Comparison of ENCODE assay signal across 18 cellular contexts in the genomic region with DNA sequence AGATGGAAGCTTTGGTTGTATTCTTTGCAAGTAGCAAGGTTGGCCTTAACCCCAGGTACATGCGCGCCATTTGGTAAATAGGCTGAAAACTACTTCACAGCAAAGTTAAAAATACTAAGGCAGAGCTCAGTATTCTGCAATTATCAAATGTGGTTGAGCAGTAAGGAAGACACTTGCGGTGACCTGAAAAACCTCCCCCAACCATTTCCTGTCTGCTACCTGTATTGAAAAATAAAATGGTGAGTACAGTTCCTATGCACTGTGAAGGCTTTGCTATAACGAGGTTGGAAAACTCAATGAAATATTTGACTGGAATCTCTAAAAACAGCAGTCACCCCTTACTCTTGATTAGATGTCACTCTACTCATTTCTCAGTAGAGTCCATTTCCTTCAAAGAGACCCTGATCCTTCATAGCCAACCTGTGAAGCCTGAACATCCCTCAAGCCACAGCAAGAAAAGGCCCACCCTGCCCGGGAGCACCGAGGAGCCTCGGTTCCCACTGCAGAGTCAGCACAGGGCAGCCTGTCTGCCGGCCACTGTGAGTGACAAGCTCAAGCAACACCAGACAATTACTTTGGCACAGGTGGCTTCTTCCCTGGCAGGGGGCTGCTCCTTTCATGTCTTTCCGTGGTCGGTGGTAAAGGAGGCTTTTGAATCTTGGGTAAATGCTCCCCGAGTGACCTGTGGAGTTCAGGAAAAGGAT. TPM values are rescaled to one million over a fixed set of nuclear protein-coding genes. Genes with fewer than 3 reads are reported as not detected.
DNase-seq lines count a peak whose midpoint lies in the region; ATAC-seq and TF ChIP-seq lines count a peak whose summit lies in the region.
"Had no signal": no experiment of that assay in that cellular context is flagged by ENCODE, and none has a peak within 500 bp of the region (broad histone marks: within the 10 kb centered on the region; RNA-seq: fewer than 3 reads in every experiment).

No MANE protein-coding gene starts in this region.

- H3K9me3 Mint-ChIP-seq in CD4-positive, CD25-positive, alpha-beta regulatory T cell: no peaks in the 10 kb centered on the region
- no peaks in the 10 kb centered on the region for H3K9me3 Mint-ChIP-seq in activated CD4-positive, alpha-beta memory T cell treated with anti-CD3 and anti-CD28 coated beads, Interleukin-2, amount 10 ng/mL, durations not matched to agents 7 days and 5 days
- peaks cover 5% of the 10 kb centered on the region for H3K9me3 Mint-ChIP-seq in glutamatergic neuron (ENCODE audit: unreplicated experiment)
- H3K9me3 Mint-ChIP-seq: nephron had no signal

- H3K4me3 Mint-ChIP-seq in CD4-positive, CD25-positive, alpha-beta regulatory T cell: peak overlapping the region; percentile 75 to 88 (median 82)
- H3K4me3 Mint-ChIP-seq in activated CD4-positive, alpha-beta memory T cell treated with anti-CD3 and anti-CD28 coated beads, Interleukin-2, amount 10 ng/mL, durations not matched to agents 7 days and 5 days: peak overlapping the region; percentile 53
- H3K4me3 Mint-ChIP-seq in glutamatergic neuron (ENCODE audit: unreplicated experiment): peak overlapping the region; percentile 14
- H3K4me3 Mint-ChIP-seq: nephron had no signal

- peak overlapping the region; percentile 45 for H3K4me3 ChIP-seq in CD4-positive, CD25-positive, alpha-beta regulatory T cell (ENCODE audit: low read depth, low read length)
- H3K4me3 ChIP-seq in DND-41 (ENCODE audit: low read depth in 1 of 2, low read length in 2 of 2): no peak overlapping the region
- H3K4me3 ChIP-seq: gastroesophageal sphincter had no signal

- TF ChIP-seq CTCF in DND-41 (IDR thresholded peaks at IDR 0.05; ENCODE audit: borderline replicate concordance, extremely low read depth, low read length, poor library complexity, severe bottlenecking): no peak
- TF ChIP-seq CTCF in glutamatergic neuron (IDR thresholded peaks at IDR 0.05; ENCODE audit: partially characterized antibody, unreplicated experiment): no peak

- H3K27ac ChIP-seq in CD4-positive, CD25-positive, alpha-beta regulatory T cell (ENCODE audit: insufficient read depth, low read length, poor library complexity, severe bottlenecking): peak overlapping the region; percentile 82
- H3K27ac ChIP-seq in DND-41 (ENCODE audit: low read length): no peak overlapping the region
- H3K27ac ChIP-seq: gastroesophageal sphincter had no signal

- no peaks in the 10 kb centered on the region for H3K27me3 ChIP-seq in CD4-positive, CD25-positive, alpha-beta regulatory T cell (ENCODE audit: control insufficient read depth, insufficient read depth, low read length)
- H3K27me3 ChIP-seq in DND-41 (ENCODE audit: insufficient read depth, low read length, poor library complexity): no peaks in the 10 kb centered on the region
- H3K27me3 ChIP-seq: gastroesophageal sphincter had no signal

- no peak overlapping the region for H3K4me2 ChIP-seq in DND-41 (ENCODE audit: insufficient read depth, low read length)

- CTCF ChIA-PET in activated CD4-positive, alpha-beta memory T cell treated with anti-CD3 and anti-CD28 coated beads, Interleukin-2, amount 10 ng/mL, durations not matched to agents 7 days and 5 days (lab: Charles Lee): interaction anchor here (0.6 to 2.7 kb wide), 13 partner anchors 10 to 86 kb away, joined by 3 to 20 read pairs (median 4); a partner anchor contains a TSS

- no peaks in the 10 kb centered on the region for H3K27me3 Mint-ChIP-seq in CD4-positive, CD25-positive, alpha-beta regulatory T cell
- H3K27me3 Mint-ChIP-seq in activated CD4-positive, alpha-beta memory T cell treated with anti-CD3 and anti-CD28 coated beads, Interleukin-2, amount 10 ng/mL, durations not matched to agents 7 days and 5 days: no peaks in the 10 kb centered on the region
- H3K27me3 Mint-ChIP-seq in glutamatergic neuron (ENCODE audit: unreplicated experiment): peaks cover 4% of the 10 kb centered on the region

- POLR2A ChIA-PET in activated CD4-positive, alpha-beta memory T cell treated with anti-CD3 and anti-CD28 coated beads, Interleukin-2, amount 10 ng/mL, durations not matched to agents 7 days and 5 days (lab: Charles Lee): interaction anchor here (0.8 to 7.3 kb wide), 10 partner anchors 8 to 77 kb away, joined by 3 to 70 read pairs (median 8); a partner anchor contains a TSS

- peak overlapping the region; percentile 95 to 97 (median 95) for H3K27ac Mint-ChIP-seq in CD4-positive, CD25-positive, alpha-beta regulatory T cell
- H3K27ac Mint-ChIP-seq in activated CD4-positive, alpha-beta memory T cell treated with anti-CD3 and anti-CD28 coated beads, Interleukin-2, amount 10 ng/mL, durations not matched to agents 7 days and 5 days: peak overlapping the region; percentile 95
- H3K27ac Mint-ChIP-seq in glutamatergic neuron (ENCODE audit: unreplicated experiment): peak overlapping the region; percentile 29
- H3K27ac Mint-ChIP-seq: nephron had no signal

- no peaks in the 10 kb centered on the region for H3K79me2 ChIP-seq in DND-41 (ENCODE audit: insufficient read depth, low read length)

- peaks cover 75% of the 10 kb centered on the region for H3K4me1 ChIP-seq in CD4-positive, CD25-positive, alpha-beta regulatory T cell (ENCODE audit: control insufficient read depth, insufficient read depth, low read length, poor library complexity, severe bottlenecking)
- no peaks in the 10 kb centered on the region for H3K4me1 ChIP-seq in DND-41 (ENCODE audit: insufficient read depth, low read length)

- ATAC-seq in CD4-positive, CD25-positive, alpha-beta regulatory T cell (ENCODE audit: low read depth in 2 of 2): peak; percentile 83
- peak; percentile 59; the same call in 1 of the 3 replicates for ATAC-seq in DND-41 (ENCODE audit: insufficient read depth, low read depth)
- ATAC-seq in HG02678 (IDR thresholded peaks at IDR 0.05; ENCODE audit: unreplicated experiment): no peak
- ATAC-seq in sciatic nerve: no peak
- ATAC-seq: gastroesophageal sphincter had no signal

- no peaks in the 10 kb centered on the region for H3K9me3 ChIP-seq in CD4-positive, CD25-positive, alpha-beta regulatory T cell (ENCODE audit: control insufficient read depth in 2 of 2, low read length in 2 of 2)
- no peaks in the 10 kb centered on the region for H3K9me3 ChIP-seq in DND-41 (ENCODE audit: insufficient read depth, low read length, severe bottlenecking)
- H3K9me3 ChIP-seq: gastroesophageal sphincter had no signal

- peaks cover 33 to 95% (median 75%) of the 10 kb centered on the region in 4 donors for H3K4me1 Mint-ChIP-seq in CD4-positive, CD25-positive, alpha-beta regulatory T cell
- H3K4me1 Mint-ChIP-seq in activated CD4-positive, alpha-beta memory T cell treated with anti-CD3 and anti-CD28 coated beads, Interleukin-2, amount 10 ng/mL, durations not matched to agents 7 days and 5 days: peaks cover 84% of the 10 kb centered on the region
- peaks cover 29% of the 10 kb centered on the region for H3K4me1 Mint-ChIP-seq in glutamatergic neuron (ENCODE audit: low read depth, unreplicated experiment)

- H3K36me3 Mint-ChIP-seq in CD4-positive, CD25-positive, alpha-beta regulatory T cell: peaks cover 90% of the 10 kb centered on the region
- peaks cover 93% of the 10 kb centered on the region for H3K36me3 Mint-ChIP-seq in activated CD4-positive, alpha-beta memory T cell treated with anti-CD3 and anti-CD28 coated beads, Interleukin-2, amount 10 ng/mL, durations not matched to agents 7 days and 5 days (ENCODE audit: low read depth)
- H3K36me3 Mint-ChIP-seq in glutamatergic neuron (ENCODE audit: unreplicated experiment): no peaks in the 10 kb centered on the region

- DNase-seq in CD4-positive, CD25-positive, alpha-beta regulatory T cell: peak; percentile 39 to 88 (median 86)
- DNase-seq in DND-41 (no peak), glutamatergic neuron (peak; percentile 20), dedifferentiated amniotic fluid mesenchymal stem cell (ENCODE audit: extremely low spot score) (no peak), sciatic nerve (ENCODE audit: low spot score) (no peak)
- peak; percentile 72 for DNase-seq in activated CD4-positive, alpha-beta memory T cell treated with anti-CD3 and anti-CD28 coated beads, Interleukin-2, amount 10 ng/mL, durations not matched to agents 7 days and 5 days
- DNase-seq: anterior cingulate cortex, DMS79, Kasumi-1, NCI-H146, NCI-H446, SHP77, substantia nigra had no signal

- intact Hi-C loops in sciatic nerve (cut with DNase I): no loop called here

- peaks cover 97% of the 10 kb centered on the region for H3K36me3 ChIP-seq in CD4-positive, CD25-positive, alpha-beta regulatory T cell (ENCODE audit: control insufficient read depth, insufficient read depth, low read length)
- H3K36me3 ChIP-seq in DND-41 (ENCODE audit: insufficient read depth, low read length): peaks cover 96% of the 10 kb centered on the region

- H2AFZ ChIP-seq in DND-41 (ENCODE audit: low read depth, low read length): no peak overlapping the region

- no peaks in the 10 kb centered on the region for H4K20me1 ChIP-seq in DND-41 (ENCODE audit: insufficient read depth, low read length)

- H3K9ac ChIP-seq in DND-41 (ENCODE audit: low read depth, low read length): no peak overlapping the region

RNA-seq across cellular contexts. Expression of a gene that starts 29.4 kb away (rescaled TPM):
- not detected for total RNA-seq in CD4-positive, CD25-positive, alpha-beta regulatory T cell
- polyA plus RNA-seq in CD4-positive, CD25-positive, alpha-beta regulatory T cell: 1 to 10 TPM in 1 of 4 donors, under 1 TPM in 3; 0.44 to 1.1 (median 0.69) TPM
- not detected for total RNA-seq in activated CD4-positive, alpha-beta memory T cell treated with anti-CD3 and anti-CD28 coated beads, Interleukin-2, amount 10 ng/mL, durations not matched to agents 7 days and 5 days
- total RNA-seq in glutamatergic neuron (ENCODE audit: unreplicated experiment) (not detected), sciatic nerve (not detected)
- total RNA-seq: gastroesophageal sphincter, pulmonary artery endothelial cell had no signal
- polyA plus RNA-seq: BJ had no signal

RNA-seq across cellular contexts. Expression of a gene that starts 35.4 kb away (rescaled TPM):
- total RNA-seq in CD4-positive, CD25-positive, alpha-beta regulatory T cell: 351 TPM
- 100 to 1,000 TPM; 164 to 207 (median 192) TPM for polyA plus RNA-seq in CD4-positive, CD25-positive, alpha-beta regulatory T cell
- total RNA-seq in activated CD4-positive, alpha-beta memory T cell treated with anti-CD3 and anti-CD28 coated beads, Interleukin-2, amount 10 ng/mL, durations not matched to agents 7 days and 5 days: 100 to 1,000 TPM; 304 to 313 TPM
- total RNA-seq in glutamatergic neuron (ENCODE audit: unreplicated experiment) (not detected), sciatic nerve (45.2 TPM)
- total RNA-seq: pulmonary artery endothelial cell had no signal
- polyA plus RNA-seq: BJ had no signal

Comparison
In these comparisons a context has a peak if more than half of its experiments do, and no peak if none do; other contexts are left out.
1. ATAC-seq: peak in CD4-positive, CD25-positive, alpha-beta regulatory T cell (2 of 2) and DND-41 (single experiment); none in HG02678 (single experiment) and sciatic nerve (single experiment).
2. DNase-seq: peak in CD4-positive, CD25-positive, alpha-beta regulatory T cell (3 of 3), activated CD4-positive, alpha-beta memory T cell treated with anti-CD3 and anti-CD28 coated beads, Interleukin-2, amount 10 ng/mL, durations not matched to agents 7 days and 5 days (single experiment) and glutamatergic neuron (single experiment); none in DND-41 (single experiment), dedifferentiated amniotic fluid mesenchymal stem cell (single experiment) and sciatic nerve (single experiment).
3. H3K27ac Mint-ChIP-seq: peak in every context shown above with its lines; median percentile 95 in CD4-positive, CD25-positive, alpha-beta regulatory T cell; 95 in activated CD4-positive, alpha-beta memory T cell treated with anti-CD3 and anti-CD28 coated beads, Interleukin-2, amount 10 ng/mL, durations not matched to agents 7 days and 5 days; 29 in glutamatergic neuron.
4. H3K4me3 Mint-ChIP-seq: peak in every context shown above with its lines; median percentile 82 in CD4-positive, CD25-positive, alpha-beta regulatory T cell; 53 in activated CD4-positive, alpha-beta memory T cell treated with anti-CD3 and anti-CD28 coated beads, Interleukin-2, amount 10 ng/mL, durations not matched to agents 7 days and 5 days; 14 in glutamatergic neuron.
5. RNA of a gene that starts 35.4 kb away (total RNA-seq): 351 TPM in CD4-positive, CD25-positive, alpha-beta regulatory T cell (single experiment), 304 to 313 TPM in activated CD4-positive, alpha-beta memory T cell treated with anti-CD3 and anti-CD28 coated beads, Interleukin-2, amount 10 ng/mL, durations not matched to agents 7 days and 5 days and 45.2 TPM in sciatic nerve (single experiment); not detected in glutamatergic neuron (single experiment); every median in the first group is over 10 times any median in the second.